ENCODE assay signal across 8 cellular contexts in the genomic region with DNA sequence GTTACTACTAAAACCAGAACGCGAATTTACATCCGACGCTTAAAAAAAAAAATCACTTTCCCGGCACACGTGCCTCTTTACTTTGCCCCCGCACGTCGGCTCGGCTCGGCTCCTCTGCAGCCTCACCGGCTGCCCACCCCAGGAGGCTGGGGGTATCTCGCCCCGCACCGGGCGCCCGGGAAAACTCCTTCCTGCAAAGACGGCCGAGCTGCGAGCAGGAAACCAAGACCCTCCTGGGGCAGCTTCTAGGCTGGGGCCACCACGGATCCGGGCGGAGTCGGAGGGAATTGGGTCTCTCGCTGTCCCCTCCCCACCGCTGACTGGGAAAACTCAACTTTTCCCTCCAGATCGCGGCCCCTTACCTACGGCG. TPM values are rescaled to one million over a fixed set of nuclear protein-coding genes. Genes with fewer than 3 reads are reported as not detected.
A peak's percentile ranks its signal among the peaks of the same experiment; 100 is the strongest.
DNase-seq lines count a peak whose midpoint lies in the region; ATAC-seq and TF ChIP-seq lines count a peak whose summit lies in the region.

No MANE protein-coding gene starts in this region.

- TF ChIP-seq POLR2A in lower leg skin (IDR thresholded peaks at IDR 0.05), result no peak

- no peaks in the 10 kb centered on the region for H3K36me3 Mint-ChIP-seq in activated CD8-positive, alpha-beta memory T cell treated with anti-CD3 and anti-CD28 coated beads, Interleukin-2, amount 10 ng/mL, durations not matched to agents 7 days and 5 days

- peaks cover 9% of the 10 kb centered on the region for H3K4me1 Mint-ChIP-seq in activated CD8-positive, alpha-beta memory T cell treated with anti-CD3 and anti-CD28 coated beads, Interleukin-2, amount 10 ng/mL, durations not matched to agents 7 days and 5 days

- H3K4me3 ChIP-seq in lower leg skin (ENCODE audit: low read depth, poor library complexity, severe bottlenecking) (peak overlapping the region; percentile 43), thymus (ENCODE audit: low read length) (peak overlapping the region; percentile 54)

- peaks cover 8% of the 10 kb centered on the region for H3K27me3 ChIP-seq in thymus (ENCODE audit: control insufficient read depth, insufficient read depth)

- no peaks in the 10 kb centered on the region for H3K9me3 ChIP-seq in thymus (ENCODE audit: control insufficient read depth)

- CTCF ChIA-PET in activated CD8-positive, alpha-beta memory T cell treated with anti-CD3 and anti-CD28 coated beads, Interleukin-2, amount 10 ng/mL, durations not matched to agents 7 days and 5 days (lab: Charles Lee), result no interaction called here

- DNase-seq in activated CD8-positive, alpha-beta memory T cell treated with anti-CD3 and anti-CD28 coated beads, Interleukin-2, amount 10 ng/mL, durations not matched to agents 7 days and 5 days, result no peak
- no peak for DNase-seq in activated CD8-positive, alpha-beta memory T cell treated with anti-CD3 and anti-CD28 coated beads for 24 hours
- DNase-seq in NCI-H2227 treated with DMSO at 0.1 percent for 48 hours (lab: John Stamatoyannopoulos, UW) (peak; percentile 35), caudate nucleus (lab: John Stamatoyannopoulos, UW) (peak in 11 of 61 donors; percentile 7 to 42 (median 19)), lower leg skin (ENCODE audit: low spot score in 2 of 2) (peak in 1 of 2 donors; percentile 88), SW 1271 (lab: John Stamatoyannopoulos, UW) (no peak)

- peaks cover 23% of the 10 kb centered on the region for H3K27me3 Mint-ChIP-seq in activated CD8-positive, alpha-beta memory T cell treated with anti-CD3 and anti-CD28 coated beads, Interleukin-2, amount 10 ng/mL, durations not matched to agents 7 days and 5 days

- WGBS in lower leg skin, 2 donors, result 0% methylated on average over 29 to 30 of the region's 30 CpGs
- 0% methylated on average over 30 of the region's 30 CpGs for WGBS in thymus

- H3K27ac Mint-ChIP-seq in activated CD8-positive, alpha-beta memory T cell treated with anti-CD3 and anti-CD28 coated beads, Interleukin-2, amount 10 ng/mL, durations not matched to agents 7 days and 5 days, result no peak overlapping the region

- peak overlapping the region; percentile 65 for H3K4me3 Mint-ChIP-seq in activated CD8-positive, alpha-beta memory T cell treated with anti-CD3 and anti-CD28 coated beads, Interleukin-2, amount 10 ng/mL, durations not matched to agents 7 days and 5 days

- peak; percentile 28 for ATAC-seq in activated CD8-positive, alpha-beta memory T cell treated with anti-CD3 and anti-CD28 coated beads, Interleukin-2, amount 10 ng/mL, durations not matched to agents 7 days and 5 days
- no peak for ATAC-seq in HG02798 (IDR thresholded peaks at IDR 0.05; ENCODE audit: poor library complexity, unreplicated experiment)

- peaks cover 7% of the 10 kb centered on the region for H3K4me1 ChIP-seq in thymus (ENCODE audit: control insufficient read depth, insufficient read depth, low read length)

- H3K36me3 ChIP-seq in thymus (ENCODE audit: control insufficient read depth, insufficient read depth), result no peaks in the 10 kb centered on the region

- TF ChIP-seq CTCF in lower leg skin (IDR thresholded peaks at IDR 0.05), result no peak

- no peaks in the 10 kb centered on the region for H3K9me3 Mint-ChIP-seq in activated CD8-positive, alpha-beta memory T cell treated with anti-CD3 and anti-CD28 coated beads, Interleukin-2, amount 10 ng/mL, durations not matched to agents 7 days and 5 days (ENCODE audit: low read depth)

- intact Hi-C loops in lower leg skin (cut with DNase I; ENCODE audit: low total_unique reads), result no loop called here

- H3K27ac ChIP-seq in caudate nucleus (ENCODE audit: low read depth, low read length), result peak overlapping the region; percentile 70
- H3K27ac ChIP-seq in thymus (ENCODE audit: low read depth), result no peak overlapping the region

RNA-seq across cellular contexts. Expression of a gene that starts 0.6 kb away (rescaled TPM):
- total RNA-seq in activated CD8-positive, alpha-beta memory T cell treated with anti-CD3 and anti-CD28 coated beads, Interleukin-2, amount 10 ng/mL, durations not matched to agents 7 days and 5 days, result 10 to 100 TPM in 1 of 2 experiments, 1 to 10 TPM in 1; 9.2 to 14.4 TPM
- total RNA-seq in lower leg skin, result 10 to 100 TPM; 17.1 to 40.1 (median 29.4) TPM
- polyA plus RNA-seq in thymus, result 7.8 TPM

RNA-seq across cellular contexts. Expression of a gene that starts 32.7 kb away (rescaled TPM):
- 100 to 1,000 TPM in 1 of 2 experiments, 10 to 100 TPM in 1; 93.7 to 136 TPM for total RNA-seq in activated CD8-positive, alpha-beta memory T cell treated with anti-CD3 and anti-CD28 coated beads, Interleukin-2, amount 10 ng/mL, durations not matched to agents 7 days and 5 days
- 100 to 1,000 TPM; 192 to 447 (median 328) TPM for total RNA-seq in lower leg skin
- 210 TPM for polyA plus RNA-seq in thymus

RNA-seq across cellular contexts. Expression of a gene that starts 42.2 kb away (rescaled TPM):
- 10 to 100 TPM; 44.1 to 52.1 TPM for total RNA-seq in activated CD8-positive, alpha-beta memory T cell treated with anti-CD3 and anti-CD28 coated beads, Interleukin-2, amount 10 ng/mL, durations not matched to agents 7 days and 5 days
- total RNA-seq in lower leg skin, result 10 to 100 TPM; 45.2 to 65.6 (median 53.0) TPM
- 34.8 TPM for polyA plus RNA-seq in thymus
